In genomic region chr4:950136-951020, GRCh38 we compare ENCODE assay signal across 21 cellular contexts. TPM values are rescaled to one million over a fixed set of nuclear protein-coding genes. Genes with fewer than 3 reads are reported as not detected.
DNase-seq lines count a peak whose midpoint lies in the region; ATAC-seq, FAIRE-seq and TF ChIP-seq lines count a peak whose summit lies in the region.
"Had no signal": no experiment of that assay in that cellular context is flagged by ENCODE, and none has a peak within 500 bp of the region (broad histone marks: within the 10 kb centered on the region; RNA-seq: fewer than 3 reads in every experiment).

No MANE protein-coding gene starts in this region.

- H3K27me3 ChIP-seq in heart right ventricle (no peaks in the 10 kb centered on the region), upper lobe of right lung (no peaks in the 10 kb centered on the region)

- H3K4me1 ChIP-seq in heart right ventricle: peaks cover 0 to 6% (median 0%) of the 10 kb centered on the region in 9 donors
- no peaks in the 10 kb centered on the region for H3K4me1 ChIP-seq in upper lobe of right lung

- H3K27me3 Mint-ChIP-seq in type B pancreatic cell: peaks cover 6% of the 10 kb centered on the region
- H3K27me3 Mint-ChIP-seq: CD4-positive, alpha-beta T cell had no signal

- H3K36me3 Mint-ChIP-seq in type B pancreatic cell: no peaks in the 10 kb centered on the region

- H3K9me3 ChIP-seq in heart right ventricle (no peaks in the 10 kb centered on the region), upper lobe of right lung (no peaks in the 10 kb centered on the region)

- FAIRE-seq in HTR-8/SVneo (lab: Jason Lieb, UNC): peak; percentile 95
- FAIRE-seq: G401.6, K562 had no signal

- peaks cover 7% of the 10 kb centered on the region for H3K4me1 Mint-ChIP-seq in type B pancreatic cell (ENCODE audit: unreplicated experiment)

- H3K27ac ChIP-seq in heart right ventricle (no peak overlapping the region), upper lobe of right lung (no peak overlapping the region)
- H3K27ac ChIP-seq: HL-60 had no signal

- no peak for ATAC-seq in Right ventricle myocardium inferior
- ATAC-seq in heart right ventricle: no peak
- ATAC-seq in upper lobe of right lung: no peak
- ATAC-seq in GM18858 (IDR thresholded peaks at IDR 0.05; ENCODE audit: unreplicated experiment): no peak
- ATAC-seq: K562 had no signal

- H3K9me3 Mint-ChIP-seq in type B pancreatic cell: no peaks in the 10 kb centered on the region
- H3K9me3 Mint-ChIP-seq: CD4-positive, alpha-beta T cell; GM23338; HFFc6 had no signal

- peaks cover 0 to 46% (median 8%) of the 10 kb centered on the region in 9 donors for H3K36me3 ChIP-seq in heart right ventricle
- peaks cover 8% of the 10 kb centered on the region for H3K36me3 ChIP-seq in upper lobe of right lung

- no peak overlapping the region for H3K4me3 Mint-ChIP-seq in type B pancreatic cell
- H3K4me3 Mint-ChIP-seq: CD4-positive, alpha-beta T cell; GM23338; HFFc6 had no signal

- peak; percentile 30 for DNase-seq in Right ventricle myocardium inferior (ENCODE audit: missing footprints)
- DNase-seq in heart right ventricle: no peak
- DNase-seq in HTR-8/SVneo (ENCODE audit: insufficient read length, low spot score): no peak
- peak; percentile 35 for DNase-seq in mesenteric fat pad (ENCODE audit: low spot score)
- DNase-seq in upper lobe of right lung: peak; percentile 53
- DNase-seq in type B pancreatic cell (ENCODE audit: extremely low spot score, unreplicated experiment): no peak
- no peak for DNase-seq in GM03348 (ENCODE audit: low spot score)
- DNase-seq: ACHN, DMS79 treated with DMSO at 0.1 percent for 48 hours, HFFc6, NCI-H1436 treated with DMSO at 0.1 percent for 48 hours, NCI-H2081 treated with DMSO at 0.1 percent for 48 hours, NCI-H226, NCI-H526 treated with DMSO at 0.1 percent for 48 hours, RPMI8226 had no signal

- H3K4me3 ChIP-seq in heart right ventricle: no peak overlapping the region
- no peak overlapping the region for H3K4me3 ChIP-seq in upper lobe of right lung
- H3K4me3 ChIP-seq: GM23338, K562 had no signal

- intact Hi-C loops in Right ventricle myocardium inferior (cut with DNase I): no loop called here
- intact Hi-C loops in heart right ventricle (cut with DNase I): loop anchor here in 1 of 10 donors (10.0 kb wide), 1 partner anchor 206 kb away; no protein-coding TSS in a partner anchor
- intact Hi-C loops in upper lobe of right lung (cut with DNase I): no loop called here

- no peak for TF ChIP-seq CTCF in heart right ventricle (IDR thresholded peaks at IDR 0.05)
- TF ChIP-seq CTCF in upper lobe of right lung (IDR thresholded peaks at IDR 0.05): no peak
- TF ChIP-seq CTCF in type B pancreatic cell (conservative IDR thresholded peaks at IDR 0.05): no peak

- no peak overlapping the region for H3K27ac Mint-ChIP-seq in type B pancreatic cell
- H3K27ac Mint-ChIP-seq: CD4-positive, alpha-beta T cell; GM23338; HFFc6 had no signal

- WGBS in heart right ventricle, 2 donors: 91 to 92% methylated on average over 30 of the region's 30 CpGs

RNA-seq across cellular contexts. Expression of gene TMEM175, which starts 18.1 kb away (rescaled TPM):
- total RNA-seq in Right ventricle myocardium inferior (17.4 TPM), heart right ventricle (10 to 100 TPM; 15.6 to 27.9 (median 19.0) TPM), mesenteric fat pad (27.7 TPM), upper lobe of right lung (42.4 TPM), type B pancreatic cell (ENCODE audit: low replicate concordance) (21.4 and 33.6 TPM in 2 replicates)
- polyA plus RNA-seq in heart right ventricle: 10 to 100 TPM; 16.3 to 49.6 TPM

RNA-seq across cellular contexts. Expression of gene GAK, which starts 18.3 kb away (rescaled TPM):
- total RNA-seq in Right ventricle myocardium inferior (29.3 TPM), heart right ventricle (10 to 100 TPM; 21.0 to 38.1 (median 26.9) TPM), mesenteric fat pad (91.3 TPM), upper lobe of right lung (138 TPM), type B pancreatic cell (ENCODE audit: low replicate concordance) (97.1 and 115 TPM in 2 replicates)
- polyA plus RNA-seq in heart right ventricle: 100 to 1,000 TPM in 1 of 2 donors, 10 to 100 TPM in 1; 48.6 to 105 TPM

RNA-seq across cellular contexts. Expression of gene DGKQ, which starts 23.0 kb away (rescaled TPM):
- total RNA-seq in Right ventricle myocardium inferior: 3.8 TPM
- total RNA-seq in heart right ventricle: 1 to 10 TPM; 2.8 to 5.2 (median 3.8) TPM
- polyA plus RNA-seq in heart right ventricle: 1 to 10 TPM; 3.6 to 4.9 TPM
- 10.1 TPM for total RNA-seq in mesenteric fat pad
- total RNA-seq in upper lobe of right lung: 19.1 TPM
- total RNA-seq in type B pancreatic cell (ENCODE audit: low replicate concordance): 17.0 and 21.2 TPM in 2 replicates

RNA-seq across cellular contexts. Expression of gene IDUA, which starts 36.5 kb away (rescaled TPM):
- total RNA-seq in Right ventricle myocardium inferior: 8.6 TPM
- total RNA-seq in heart right ventricle: 10 to 100 TPM in 1 of 10 donors, 1 to 10 TPM in 9; 6.0 to 10.4 (median 8.7) TPM
- polyA plus RNA-seq in heart right ventricle: 10 to 100 TPM in 1 of 2 donors, 1 to 10 TPM in 1; 4.6 to 13.3 TPM
- total RNA-seq in mesenteric fat pad: 34.7 TPM
- 49.2 TPM for total RNA-seq in upper lobe of right lung
- total RNA-seq in type B pancreatic cell (ENCODE audit: low replicate concordance): 20.7 and 37.2 TPM in 2 replicates

RNA-seq across cellular contexts. Expression of gene SLC26A1, which starts 42.8 kb away (rescaled TPM):
- total RNA-seq in Right ventricle myocardium inferior (not detected), heart right ventricle (under 1 TPM in 2 of 10 donors, not detected in 8; 0.28 to 0.38 TPM), mesenteric fat pad (0.22 TPM), upper lobe of right lung (0.20 TPM), type B pancreatic cell (ENCODE audit: low replicate concordance) (2.8 and 3.8 TPM in 2 replicates)
- under 1 TPM; 0.06 to 0.66 TPM for polyA plus RNA-seq in heart right ventricle
- total RNA-seq: CD4-positive, alpha-beta T cell had no signal

Comparison
In these comparisons a context has a peak if more than half of its experiments do, and no peak if none do; other contexts are left out.
1. DNase-seq: peak in Right ventricle myocardium inferior (single experiment), mesenteric fat pad (single experiment) and upper lobe of right lung (single experiment); none in heart right ventricle (0 of 2), HTR-8/SVneo (single experiment), type B pancreatic cell (single experiment) and GM03348 (single experiment).